8 cellular contexts compared by ENCODE assay signal in genomic region chr6:132797975-132798819, GRCh38. TPM values are rescaled to one million over a fixed set of nuclear protein-coding genes. Genes with fewer than 3 reads are reported as not detected.
A peak's percentile ranks its signal among the peaks of the same experiment; 100 is the strongest.
DNase-seq lines count a peak whose midpoint lies in the region; ATAC-seq and TF ChIP-seq lines count a peak whose summit lies in the region.

Gene SLC18B1 (minus strand): TSS chr6:132798637. CDS start chr6:132798456, 181 bp downstream.

- H3K4me3 ChIP-seq in IMR-90 (ENCODE audit: insufficient read depth, low read depth, low read length), result peak within 1 kb of the TSS; percentile 95

- TF ChIP-seq POLR2A in IMR-90 (IDR thresholded peaks at IDR 0.05; ENCODE audit: low read depth, low read length), result no peak

- H3K23ac ChIP-seq in IMR-90 (ENCODE audit: low read depth, low read length), result no peak within 1 kb of the TSS; the same call in 1 of the 2 replicates

- no peak for TF ChIP-seq RAD21 in IMR-90 (IDR thresholded peaks at IDR 0.05; ENCODE audit: low read length)

- peak within 1 kb of the TSS; percentile 96 for H3K4me2 ChIP-seq in IMR-90 (ENCODE audit: low read depth, low read length)

- no peak within 1 kb of the TSS for H2BK20ac ChIP-seq in IMR-90 (ENCODE audit: low read depth, low read length)

- H2AFZ ChIP-seq in IMR-90 (replicated peaks; ENCODE audit: low read length, poor library complexity), result peak within 1 kb of the TSS; percentile 95

- no peak within 1 kb of the TSS; the same call in 1 of the 2 replicates for H3K18ac ChIP-seq in IMR-90 (ENCODE audit: low read depth, low read length)

- DNase-seq in GM03348 (ENCODE audit: low spot score) (peak; percentile 78), IMR-90 (peak; percentile 26), kidney glomerular epithelial cell (lab: John Stamatoyannopoulos, UW) (peak; percentile 58), H4 (ENCODE audit: low spot score) (no peak)
- peak in 3 of 4 experiments; percentile 11 to 23 (median 16) for DNase-seq in activated CD4-positive, CD25-positive, alpha-beta regulatory T cell (lab: John Stamatoyannopoulos, UW)
- peak; percentile 78 for DNase-seq in stimulated activated CD4-positive, alpha-beta T cell treated with anti-CD3 and anti-CD28 coated beads, Interleukin-15, amount 100 ng/mL, for 24 hours

- no peak for TF ChIP-seq CTCF in IMR-90 (conservative IDR thresholded peaks at IDR 0.05; ENCODE audit: low read depth, low read length)

- peaks cover 4% of the 10 kb centered on the region for H3K27me3 ChIP-seq in IMR-90 (ENCODE audit: control insufficient read depth, insufficient read depth, low read length)

- no peak within 1 kb of the TSS for H2BK120ac ChIP-seq in IMR-90 (ENCODE audit: low read depth, low read length)

- H3K4ac ChIP-seq in IMR-90 (ENCODE audit: low read depth, low read length), result no peak within 1 kb of the TSS

- POLR2A ChIA-PET in IMR-90 (lab: Charles Lee; ENCODE audit: unreplicated experiment), result interaction anchor here (0.6 to 1.7 kb wide), 3 partner anchors 15 to 123 kb away, joined by 3 to 14 read pairs (median 3); partner anchors contain the start of gene RPS12

- H3K14ac ChIP-seq in IMR-90 (replicated peaks; ENCODE audit: low read depth, low read length), result no peak within 1 kb of the TSS; the same call in 1 of the 2 replicates

- WGBS in IMR-90 (ENCODE audit: extremely low coverage in 2 of 2, insufficient read length in 1 of 2), 2 experiments, result 2% methylated on average over 17 of the region's 39 CpGs; no CpG with 5 or more reads in 1 of the 2 experiments

- H3K4me1 ChIP-seq in IMR-90 (ENCODE audit: control insufficient read depth, insufficient read depth, low read length), result no peaks in the 10 kb centered on the region

- H3K27ac ChIP-seq in IMR-90 (ENCODE audit: insufficient read depth, low read length) (peak within 1 kb of the TSS; percentile 44), cingulate gyrus (ENCODE audit: low read depth, low read length) (peak within 1 kb of the TSS; percentile 54)

- no peak within 1 kb of the TSS for H2BK5ac ChIP-seq in IMR-90 (ENCODE audit: low read depth, low read length, poor library complexity, severe bottlenecking)

- H3K36me3 ChIP-seq in IMR-90 (ENCODE audit: control insufficient read depth, insufficient read depth, low read length), result peaks cover 3% of the 10 kb centered on the region; the same call in 1 of the 2 replicates

- H4K91ac ChIP-seq in IMR-90 (ENCODE audit: insufficient read depth, low read depth, low read length), result no peak within 1 kb of the TSS

- H2AK5ac ChIP-seq in IMR-90 (ENCODE audit: low read depth, low read length), result no peak within 1 kb of the TSS

- no peaks in the 10 kb centered on the region for H4K20me1 ChIP-seq in IMR-90 (ENCODE audit: insufficient read depth, low read length)

- no peak within 1 kb of the TSS for H2BK15ac ChIP-seq in IMR-90 (ENCODE audit: low read depth, low read length)

- H3K9ac ChIP-seq in IMR-90 (ENCODE audit: low read depth, low read length), result peak within 1 kb of the TSS; percentile 69

- H3K9me1 ChIP-seq in IMR-90 (ENCODE audit: insufficient read depth, low read length), result no peaks in the 10 kb centered on the region

- H3K9me3 ChIP-seq in IMR-90 (ENCODE audit: control insufficient read depth, insufficient read depth, low read length), result peaks cover 3% of the 10 kb centered on the region

- intact Hi-C loops in IMR-90 (cut with micrococcal nuclease), result loop anchor here (1.0 kb wide), 2 partner anchors 129 to 268 kb away; no protein-coding TSS in a partner anchor

- H3K56ac ChIP-seq in IMR-90 (ENCODE audit: extremely low read depth, insufficient read depth, low read length), result peak within 1 kb of the TSS; percentile 8

- peak within 1 kb of the TSS; percentile 67 for H2AK9ac ChIP-seq in IMR-90 (replicated peaks; ENCODE audit: low read depth, low read length, poor library complexity)

- peak within 1 kb of the TSS; percentile 0; the same call in 1 of the 2 replicates for H4K5ac ChIP-seq in IMR-90 (ENCODE audit: low read depth, low read length)

- dilution Hi-C loops in IMR-90 (cut with HindIII; ENCODE audit: low sequenced_read_pairs, unreplicated experiment), result no loop called here

- peak within 1 kb of the TSS in 1 of 2 experiments; percentile 25; a peak in 1 of 4 replicates for H4K8ac ChIP-seq in IMR-90 (ENCODE audit: low read depth in 2 of 2, low read length in 2 of 2)

- BruUV-seq in IMR-90 (replicated peaks; lab: Mats Ljungman, UMichigan), result no TSS peak

- in situ Hi-C loops in IMR-90 (cut with MboI; ENCODE audit: low sequenced_read_pairs), result no loop called here

- ATAC-seq in GM21717 (IDR thresholded peaks at IDR 0.05; ENCODE audit: unreplicated experiment) (peak; percentile 42), IMR-90 (ENCODE audit: low read depth) (peak; percentile 93)

- CTCF ChIA-PET in IMR-90 (lab: Yijun Ruan, JAX), result interaction anchor here (0.6 to 1.8 kb wide), 7 partner anchors 9 to 1299 kb away, joined by 3 to 8 read pairs (median 4); no protein-coding TSS in a partner anchor

- H3K79me1 ChIP-seq in IMR-90 (ENCODE audit: low read depth in 1 of 2, low read length in 2 of 2), result no peaks in the 10 kb centered on the region

TF ChIP-seq in IMR-90, 13 proteins besides CTCF, POLR2A, EP300 and RAD21:
- TF ChIP-seq MAZ (IDR thresholded peaks at IDR 0.05; ENCODE audit: borderline replicate concordance, low read depth, low read length) (no peak), MXI1 (IDR thresholded peaks at IDR 0.05; ENCODE audit: borderline replicate concordance, low read depth, low read length) (peak; percentile 29; the same call in 1 of the 2 replicates), ELK1 (IDR thresholded peaks at IDR 0.05; ENCODE audit: borderline replicate concordance, low read depth, low read length) (no peak), RFX5 (IDR thresholded peaks at IDR 0.05; ENCODE audit: low read depth, low read length) (no peak)

RNA-seq across cellular contexts. Expression of gene SLC18B1, which starts in this region (rescaled TPM):
- total RNA-seq in IMR-90 (2012; rRNA removed), result 2.5 and 6.4 TPM in 2 replicates
- 1.7 and 2.4 TPM in 2 replicates for polyA plus RNA-seq in IMR-90 (2012; rRNA removed)
- 0.41 and 0.60 TPM in 2 replicates for polyA plus RNA-seq in IMR-90 (2012; cell fraction: cytosol; rRNA removed)
- 0.36 and 3.9 TPM in 2 replicates for polyA plus RNA-seq in IMR-90 (2012; cell fraction: nucleus; rRNA removed; ENCODE audit: low replicate concordance)
- 6.0 and 9.4 TPM in 2 replicates for total RNA-seq in H4 (2014; rRNA removed; shearing (Covaris generic))
